In the genomic region with DNA sequence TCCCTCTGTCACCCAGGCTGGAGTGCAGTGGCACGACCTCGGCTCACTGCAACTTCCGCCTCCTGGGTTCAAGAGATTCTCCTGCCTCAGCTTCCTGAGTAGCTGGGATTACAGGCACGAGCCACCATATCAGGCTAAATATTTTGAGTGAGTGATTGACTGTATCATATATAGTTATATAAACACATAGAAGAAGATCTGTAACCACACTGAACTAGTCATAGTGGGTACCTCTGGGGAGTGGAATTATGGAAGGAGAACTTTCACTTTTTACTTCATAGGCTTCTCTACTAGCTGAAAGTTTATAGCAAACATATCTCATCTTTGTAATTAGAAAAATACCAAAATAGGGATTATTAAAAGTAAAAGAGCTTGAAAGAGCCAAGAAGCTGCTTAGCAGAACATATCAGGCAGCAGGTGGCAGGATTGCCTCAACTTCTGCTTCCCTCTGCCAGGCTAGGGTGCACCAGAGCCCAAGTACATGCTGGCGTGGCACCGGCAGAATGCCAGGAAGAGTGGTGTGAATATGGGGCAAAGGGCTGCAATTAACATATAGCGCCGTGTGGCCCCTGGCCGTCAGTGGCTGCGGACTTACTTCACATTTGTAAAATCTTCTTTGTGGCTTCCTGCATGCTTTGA, we compare ENCODE assay signal across 8 cellular contexts. TPM values are rescaled to one million over a fixed set of nuclear protein-coding genes. Genes with fewer than 3 reads are reported as not detected.
DNase-seq lines count a peak whose midpoint lies in the region; ATAC-seq, FAIRE-seq and TF ChIP-seq lines count a peak whose summit lies in the region.

No MANE protein-coding gene starts in this region.

- no peak overlapping the region for H3K27ac ChIP-seq in ascending aorta
- H3K27ac ChIP-seq in kidney (ENCODE audit: low read depth in 2 of 2, low read length in 2 of 2): no peak overlapping the region

- no peak overlapping the region for H3K9ac ChIP-seq in kidney (ENCODE audit: low read length in 2 of 2)

- FAIRE-seq in GM19239 (lab: Jason Lieb, UNC): peak; percentile 18
- FAIRE-seq in kidney (lab: Jason Lieb, UNC): peak; percentile 38
- no peak for FAIRE-seq in urothelium cell line (lab: Jason Lieb, UNC)

- H3K4me1 ChIP-seq in ascending aorta (no peaks in the 10 kb centered on the region), kidney (ENCODE audit: control insufficient read depth in 1 of 2, insufficient read depth in 1 of 2, low read depth in 1 of 2, low read length in 2 of 2) (no peaks in the 10 kb centered on the region)

- H3K36me3 ChIP-seq in ascending aorta: no peaks in the 10 kb centered on the region
- H3K36me3 ChIP-seq in kidney (ENCODE audit: control insufficient read depth in 1 of 2, insufficient read depth in 2 of 2, low read length in 2 of 2): no peaks in the 10 kb centered on the region

- no peak overlapping the region for H3K4me3 ChIP-seq in AG10803 (ENCODE audit: low read length)
- H3K4me3 ChIP-seq in ascending aorta: no peak overlapping the region
- H3K4me3 ChIP-seq in kidney (ENCODE audit: low read length in 2 of 2): no peak overlapping the region

- no peak for ATAC-seq in HG03045 (IDR thresholded peaks at IDR 0.05; ENCODE audit: unreplicated experiment)

- TF ChIP-seq CTCF in AG10803 (conservative IDR thresholded peaks at IDR 0.05; ENCODE audit: low read length): peak; percentile 31
- TF ChIP-seq CTCF in ascending aorta (IDR thresholded peaks at IDR 0.05): peak in 2 of 3 experiments; percentile 4 to 15
- peak; percentile 43 for TF ChIP-seq CTCF in kidney (IDR thresholded peaks at IDR 0.05; ENCODE audit: borderline replicate concordance, extremely low read depth, insufficient read depth)

- intact Hi-C loops in ascending aorta (cut with DNase I): no loop called here
- intact Hi-C loops in kidney (cut with DNase I): no loop called here

- peak; percentile 15 for DNase-seq in AG10803 (ENCODE audit: low read depth)
- DNase-seq in GM19239 (ENCODE audit: insufficient read length, low spot score): no peak
- DNase-seq in RPMI8226: peak; percentile 72
- no peak for DNase-seq in ascending aorta (ENCODE audit: low spot score in 2 of 2)
- DNase-seq in kidney: peak; percentile 73
- peak; percentile 9 for DNase-seq in stromal cell of bone marrow (ENCODE audit: low read depth)
- DNase-seq in urothelium cell line (ENCODE audit: low spot score): no peak

- H3K27me3 ChIP-seq in ascending aorta: no peaks in the 10 kb centered on the region

- H3K9me3 ChIP-seq in ascending aorta (no peaks in the 10 kb centered on the region), kidney (ENCODE audit: control insufficient read depth in 1 of 2, low read length in 2 of 2) (no peaks in the 10 kb centered on the region)

RNA-seq across cellular contexts. Expression of a gene that starts 39.5 kb away (rescaled TPM):
- total RNA-seq in ascending aorta (not detected), kidney (0.85 TPM)
- polyA plus RNA-seq in kidney (ENCODE audit: insufficient read depth, low read depth, low replicate concordance): 0.22 TPM

Comparison
In these comparisons a context has a peak if more than half of its experiments do, and no peak if none do; other contexts are left out.
1. DNase-seq: peak in AG10803 (single experiment), RPMI8226 (single experiment), kidney (single experiment) and stromal cell of bone marrow (single experiment); none in GM19239 (single experiment), ascending aorta (0 of 2) and urothelium cell line (single experiment).
2. Peak in every context shown above with its lines, with median percentiles within 50 percentile points of each other: CTCF ChIP-seq.